ENCODE assay signal across 8 cellular contexts in genomic region chr2:234495076-234495800, GRCh38. TPM values are rescaled to one million over a fixed set of nuclear protein-coding genes. Genes with fewer than 3 reads are reported as not detected.
DNase-seq lines count a peak whose midpoint lies in the region; ATAC-seq and TF ChIP-seq lines count a peak whose summit lies in the region.

No MANE protein-coding gene starts in this region.

- peaks cover 65% of the 10 kb centered on the region for H3K79me2 ChIP-seq in mammary epithelial cell (ENCODE audit: insufficient read depth, low read length)

- in situ Hi-C loops in mammary epithelial cell (cut with MboI; ENCODE audit: low sequenced_read_pairs in 2 of 2): loop anchor here (5.0 to 25.0 kb wide), 5 partner anchors 188 to 363 kb away; no protein-coding TSS in a partner anchor

- ATAC-seq in HG02642 (IDR thresholded peaks at IDR 0.05; ENCODE audit: poor library complexity, unreplicated experiment) (no peak), GM19397 (IDR thresholded peaks at IDR 0.05; ENCODE audit: unreplicated experiment) (no peak)

- peaks cover 18% of the 10 kb centered on the region for H3K36me3 ChIP-seq in mammary epithelial cell (ENCODE audit: insufficient read depth, low read length)

- peaks cover 22% of the 10 kb centered on the region for H3K4me1 ChIP-seq in mammary epithelial cell (ENCODE audit: insufficient read depth, low read length)

- H4K20me1 ChIP-seq in mammary epithelial cell (ENCODE audit: insufficient read depth, low read length): no peaks in the 10 kb centered on the region

- TSS peak; percentile 95 for BruUV-seq in mammary epithelial cell (replicated peaks; lab: Mats Ljungman, UMichigan)

- peak overlapping the region; percentile 96 for H3K4me2 ChIP-seq in mammary epithelial cell (ENCODE audit: insufficient read depth, low read depth, low read length)

- dilution Hi-C loops in mammary epithelial cell (cut with HindIII; ENCODE audit: low sequenced_read_pairs): no loop called here

- no peak for TF ChIP-seq CTCF in mammary epithelial cell (conservative IDR thresholded peaks at IDR 0.05 in 1 of 2, IDR thresholded peaks at IDR 0.05 in 1 of 2; ENCODE audit: extremely low read depth in 1 of 2, insufficient read depth in 1 of 2, low read depth in 1 of 2, low read length in 2 of 2)

- H3K9me3 ChIP-seq in mammary epithelial cell (replicated peaks; ENCODE audit: insufficient read depth, low read length): no peaks in the 10 kb centered on the region

- no peak overlapping the region for H2AFZ ChIP-seq in mammary epithelial cell (ENCODE audit: low read depth, low read length)

- intact Hi-C loops in mammary epithelial cell (cut with micrococcal nuclease): loop anchor here (10.0 kb wide), 1 partner anchor 130 kb away; no protein-coding TSS in a partner anchor

- H3K27ac ChIP-seq in mammary epithelial cell (ENCODE audit: insufficient read depth, low read depth, low read length): peak overlapping the region; percentile 92

- CTCF ChIA-PET in mammary epithelial cell (lab: Charles Lee; ENCODE audit: low non-redundant PET): no interaction called here

- peak overlapping the region; percentile 96 for H3K9ac ChIP-seq in mammary epithelial cell (ENCODE audit: insufficient read depth, low read length)

- WGBS in mammary epithelial cell (ENCODE audit: low coverage, missing lambda C conversion rate): 0% methylated on average over 17 of the region's 22 CpGs

- DNase-seq in DMS53 (lab: John Stamatoyannopoulos, UW) (peak; percentile 50), NCI-H146 treated with DMSO at 0.1 percent for 48 hours (lab: John Stamatoyannopoulos, UW; ENCODE audit: unreplicated experiment) (peak; percentile 26), mammary epithelial cell (no peak), lung microvascular endothelial cell (ENCODE audit: low read depth in 2 of 2) (peak; percentile 7 to 21), pons (ENCODE audit: low spot score) (no peak), middle frontal gyrus (ENCODE audit: extremely low spot score, low spot score) (no peak)

- no peaks in the 10 kb centered on the region for H3K27me3 ChIP-seq in mammary epithelial cell (ENCODE audit: insufficient read depth, low read length)

- peak overlapping the region; percentile 86 to 99 (median 97) for H3K4me3 ChIP-seq in mammary epithelial cell (replicated peaks in 1 of 3; ENCODE audit: insufficient read depth in 1 of 3, low read depth in 2 of 3, low read length in 3 of 3)

RNA-seq across cellular contexts. Expression of gene ARL4C, which starts 1.6 kb away (rescaled TPM):
- total RNA-seq in mammary epithelial cell: 10 to 100 TPM; 94.2 to 98.9 TPM
- 64.9 TPM for polyA plus RNA-seq in mammary epithelial cell
- polyA minus RNA-seq in mammary epithelial cell: 59.3 TPM
- total RNA-seq in lung microvascular endothelial cell: 2.2 and 3.8 TPM in 2 replicates

Comparison
In these comparisons a context has a peak if more than half of its experiments do, and no peak if none do; other contexts are left out.
1. DNase-seq: peak in DMS53 (single experiment), NCI-H146 treated with DMSO at 0.1 percent for 48 hours (single experiment) and lung microvascular endothelial cell (2 of 2); none in mammary epithelial cell (single experiment), pons (single experiment) and middle frontal gyrus (single experiment).
2. RNA of gene ARL4C, which starts 1.6 kb away (total RNA-seq): 94.2 to 98.9 TPM in mammary epithelial cell; 2.2 to 3.8 TPM in lung microvascular endothelial cell; every median in the first group is over 10 times any median in the second.